Comparison of ENCODE assay signal across 8 cellular contexts in genomic region chr19:52897149-52897935, GRCh38. TPM values are rescaled to one million over a fixed set of nuclear protein-coding genes. Genes with fewer than 3 reads are reported as not detected.
A peak's percentile ranks its signal among the peaks of the same experiment; 100 is the strongest.
DNase-seq lines count a peak whose midpoint lies in the region; ATAC-seq, FAIRE-seq and TF ChIP-seq lines count a peak whose summit lies in the region.

ZNF320 (minus strand) TSS chr19:52897635; CDS start chr19:52890255, 7,380 bp downstream.

- peak within 1 kb of the TSS; percentile 74 for H3K27ac Mint-ChIP-seq in central memory CD8-positive, alpha-beta T cell (ENCODE audit: low read depth)

- H3K36me3 ChIP-seq in kidney (ENCODE audit: control insufficient read depth in 1 of 2, insufficient read depth in 2 of 2, low read length in 2 of 2), result no peaks in the 10 kb centered on the region

- FAIRE-seq in kidney (lab: Jason Lieb, UNC), result no peak

- H3K4me1 ChIP-seq in kidney (ENCODE audit: control insufficient read depth in 1 of 2, insufficient read depth in 1 of 2, low read depth in 1 of 2, low read length in 2 of 2), result peaks cover 2 to 6% of the 10 kb centered on the region in 2 donors

- peak within 1 kb of the TSS; percentile 85 for H3K4me3 Mint-ChIP-seq in central memory CD8-positive, alpha-beta T cell

- peak within 1 kb of the TSS; percentile 90 to 98 for H3K4me3 ChIP-seq in kidney (ENCODE audit: low read length in 2 of 2)

- DNase-seq in GM13977 (ENCODE audit: low spot score) (peak; percentile 94), NCI-H2029 treated with DMSO at 0.1 percent for 48 hours (lab: John Stamatoyannopoulos, UW) (peak; percentile 80), kidney (peak; percentile 98), UCSD-AML1 (lab: John Stamatoyannopoulos, UW; ENCODE audit: unreplicated experiment) (no peak)
- DNase-seq in activated CD4-positive, CD25-positive, alpha-beta regulatory T cell treated with anti-CD3 and anti-CD28 coated beads, Interleukin-2, amount 50 U/mL, for 16 hours (ENCODE audit: low read depth, low spot score), result peak; percentile 76
- peak; percentile 81 to 83 for DNase-seq in central memory CD8-positive, alpha-beta T cell (ENCODE audit: low spot score in 2 of 2)
- peak; percentile 86 to 89 for DNase-seq in stimulated activated CD4-positive, alpha-beta T cell treated with anti-CD3 and anti-CD28 coated beads, Interleukin-15, amount 100 ng/mL, for 48 hours (ENCODE audit: low read depth in 2 of 2)

- no peaks in the 10 kb centered on the region for H3K27me3 Mint-ChIP-seq in central memory CD8-positive, alpha-beta T cell

- peak within 1 kb of the TSS; percentile 76 to 97 for H3K9ac ChIP-seq in kidney (ENCODE audit: low read length in 2 of 2)

- peak; percentile 91 for ATAC-seq in HG02870 (IDR thresholded peaks at IDR 0.05; ENCODE audit: unreplicated experiment)
- ATAC-seq in central memory CD8-positive, alpha-beta T cell (replicated peaks; ENCODE audit: extremely low read depth, poor library complexity, severe bottlenecking), result peak; percentile 100

- in situ Hi-C loops in GM13977 (cut with MboI; ENCODE audit: low pct_unique_long_range_greater_than_20kb, low sequenced_read_pairs, unreplicated experiment), result no loop called here

- H3K9me3 Mint-ChIP-seq in central memory CD8-positive, alpha-beta T cell, result no peaks in the 10 kb centered on the region

- no peaks in the 10 kb centered on the region for H3K9me3 ChIP-seq in kidney (ENCODE audit: control insufficient read depth in 1 of 2, low read length in 2 of 2)

- H3K27ac ChIP-seq in kidney (ENCODE audit: low read depth in 2 of 2, low read length in 2 of 2), result peak within 1 kb of the TSS; percentile 87 to 96

- peaks cover 10% of the 10 kb centered on the region for H3K36me3 Mint-ChIP-seq in central memory CD8-positive, alpha-beta T cell (ENCODE audit: insufficient read depth)

- intact Hi-C loops in kidney (cut with DNase I), result no loop called here

- TF ChIP-seq CTCF in GM13977 (IDR thresholded peaks at IDR 0.05; ENCODE audit: extremely low read depth, insufficient read depth, missing control alignments) (peak; percentile 3), kidney (IDR thresholded peaks at IDR 0.05; ENCODE audit: borderline replicate concordance, extremely low read depth, insufficient read depth) (no peak)

- H3K4me1 Mint-ChIP-seq in central memory CD8-positive, alpha-beta T cell, result peaks cover 16% of the 10 kb centered on the region

RNA-seq across cellular contexts. Expression of gene ZNF320, which starts in this region (rescaled TPM):
- 25.8 TPM for total RNA-seq in kidney
- polyA plus RNA-seq in kidney (ENCODE audit: insufficient read depth, low read depth, low replicate concordance), result 3.2 TPM
